ENCODE assay signal across 8 cellular contexts in genomic region chr11:47847892-47848635, GRCh38. TPM values are rescaled to one million over a fixed set of nuclear protein-coding genes. Genes with fewer than 3 reads are reported as not detected.
DNase-seq lines count a peak whose midpoint lies in the region; ATAC-seq, FAIRE-seq and TF ChIP-seq lines count a peak whose summit lies in the region.

A gene with protein sequence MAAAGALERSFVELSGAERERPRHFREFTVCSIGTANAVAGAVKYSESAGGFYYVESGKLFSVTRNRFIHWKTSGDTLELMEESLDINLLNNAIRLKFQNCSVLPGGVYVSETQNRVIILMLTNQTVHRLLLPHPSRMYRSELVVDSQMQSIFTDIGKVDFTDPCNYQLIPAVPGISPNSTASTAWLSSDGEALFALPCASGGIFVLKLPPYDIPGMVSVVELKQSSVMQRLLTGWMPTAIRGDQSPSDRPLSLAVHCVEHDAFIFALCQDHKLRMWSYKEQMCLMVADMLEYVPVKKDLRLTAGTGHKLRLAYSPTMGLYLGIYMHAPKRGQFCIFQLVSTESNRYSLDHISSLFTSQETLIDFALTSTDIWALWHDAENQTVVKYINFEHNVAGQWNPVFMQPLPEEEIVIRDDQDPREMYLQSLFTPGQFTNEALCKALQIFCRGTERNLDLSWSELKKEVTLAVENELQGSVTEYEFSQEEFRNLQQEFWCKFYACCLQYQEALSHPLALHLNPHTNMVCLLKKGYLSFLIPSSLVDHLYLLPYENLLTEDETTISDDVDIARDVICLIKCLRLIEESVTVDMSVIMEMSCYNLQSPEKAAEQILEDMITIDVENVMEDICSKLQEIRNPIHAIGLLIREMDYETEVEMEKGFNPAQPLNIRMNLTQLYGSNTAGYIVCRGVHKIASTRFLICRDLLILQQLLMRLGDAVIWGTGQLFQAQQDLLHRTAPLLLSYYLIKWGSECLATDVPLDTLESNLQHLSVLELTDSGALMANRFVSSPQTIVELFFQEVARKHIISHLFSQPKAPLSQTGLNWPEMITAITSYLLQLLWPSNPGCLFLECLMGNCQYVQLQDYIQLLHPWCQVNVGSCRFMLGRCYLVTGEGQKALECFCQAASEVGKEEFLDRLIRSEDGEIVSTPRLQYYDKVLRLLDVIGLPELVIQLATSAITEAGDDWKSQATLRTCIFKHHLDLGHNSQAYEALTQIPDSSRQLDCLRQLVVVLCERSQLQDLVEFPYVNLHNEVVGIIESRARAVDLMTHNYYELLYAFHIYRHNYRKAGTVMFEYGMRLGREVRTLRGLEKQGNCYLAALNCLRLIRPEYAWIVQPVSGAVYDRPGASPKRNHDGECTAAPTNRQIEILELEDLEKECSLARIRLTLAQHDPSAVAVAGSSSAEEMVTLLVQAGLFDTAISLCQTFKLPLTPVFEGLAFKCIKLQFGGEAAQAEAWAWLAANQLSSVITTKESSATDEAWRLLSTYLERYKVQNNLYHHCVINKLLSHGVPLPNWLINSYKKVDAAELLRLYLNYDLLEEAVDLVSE (N-terminal part only) (minus strand): TSS chr11:47848350. CDS start chr11:47848318, 32 bp downstream.

- H3K36me3 ChIP-seq in K562 (ENCODE audit: control insufficient read depth, insufficient read depth, low read length): peaks cover 41% of the 10 kb centered on the region

- H3K79me2 ChIP-seq in K562 (ENCODE audit: control insufficient read depth, insufficient read depth, low read length): peaks cover 55% of the 10 kb centered on the region

- peak; percentile 58 for FAIRE-seq in K562 (lab: Jason Lieb, UNC)

- peak; percentile 85 for DNase-seq in NCI-H2029 (lab: John Stamatoyannopoulos, UW)
- DNase-seq in UCSD-AML1 (lab: John Stamatoyannopoulos, UW; ENCODE audit: unreplicated experiment): peak; percentile 87
- DNase-seq in K562 (ENCODE audit: extremely low read depth in 1 of 4, low spot score in 3 of 4): peak; percentile 87 to 92 (median 89)
- peak; percentile 14 for DNase-seq in iPS DF 4.7 (ENCODE audit: extremely low read depth, low spot score)
- DNase-seq in sciatic nerve (ENCODE audit: low spot score): peak; percentile 91
- DNase-seq in GF-D8 (lab: John Stamatoyannopoulos, UW): no peak

- H3K4me3 ChIP-seq in K562: peak within 1 kb of the TSS; percentile 77

- peak; percentile 43 for ATAC-seq in GM18519 (IDR thresholded peaks at IDR 0.05; ENCODE audit: low FRiP score, unreplicated experiment)
- ATAC-seq in HG02885 (IDR thresholded peaks at IDR 0.05; ENCODE audit: poor library complexity, unreplicated experiment): peak; percentile 84
- ATAC-seq in K562: peak; percentile 92
- peak; percentile 96 for ATAC-seq in sciatic nerve

- H3K9ac ChIP-seq in K562 (ENCODE audit: insufficient read depth in 1 of 2, low read depth in 2 of 2, low read length in 2 of 2): peak within 1 kb of the TSS; percentile 98 to 100

- no peaks in the 10 kb centered on the region for H3K9me3 ChIP-seq in K562 (replicated peaks; ENCODE audit: control insufficient read depth, insufficient read depth, low read depth, low read length)

- no TSS peak for BruUV-seq in K562 (replicated peaks; lab: Mats Ljungman, UMichigan)

- TF ChIP-seq CTCF in K562 (IDR thresholded peaks at IDR 0.05 in 2 of 3, conservative IDR thresholded peaks at IDR 0.05 in 1 of 3; ENCODE audit: insufficient read depth in 2 of 3, low read depth in 1 of 3, low read length in 3 of 3): no peak

- peak within 1 kb of the TSS; percentile 99 for H3K4me2 ChIP-seq in K562 (ENCODE audit: insufficient read depth, low read length)

- CTCF ChIA-PET in K562 (lab: Yijun Ruan, JAX; ENCODE audit: low intra/inter-chr PET ratio): interaction anchor here (0.6 kb wide), 1 partner anchor 612 kb away, joined by 3 read pairs; no protein-coding TSS in a partner anchor

- peaks cover 6% of the 10 kb centered on the region for H3K9me1 ChIP-seq in K562 (ENCODE audit: control insufficient read depth, insufficient read depth, low read length)

- peaks cover 0 to 20% of the 10 kb centered on the region in 2 experiments; a peak in 4 of 5 replicates for H3K4me1 ChIP-seq in K562 (replicated peaks in 1 of 2; ENCODE audit: control insufficient read depth in 2 of 2, insufficient read depth in 2 of 2, low read length in 2 of 2)

- peak within 1 kb of the TSS; percentile 97 for H3K27ac ChIP-seq in K562 (ENCODE audit: extremely low read depth, low read depth, low read length)

- under 1% methylated on average over 49 of the region's 58 CpGs for WGBS in K562 (ENCODE audit: insufficient coverage, low coverage, missing lambda C conversion rate)

- no peaks in the 10 kb centered on the region for H3K27me3 ChIP-seq in K562 (ENCODE audit: control insufficient read depth in 2 of 2, insufficient read depth in 2 of 2, low read length in 2 of 2)

- in situ Hi-C loops in K562 (cut with MboI): no loop called here

- POLR2A ChIA-PET in K562 (lab: Yijun Ruan, JAX): interaction anchor here (0.5 to 0.8 kb wide), 5 partner anchors 52 to 252 kb away, joined by 3 to 4 read pairs (median 3); no protein-coding TSS in a partner anchor

- intact Hi-C loops in K562 (cut with micrococcal nuclease) (no loop called here), sciatic nerve (cut with DNase I) (loop anchor here (5.0 kb wide), 1 partner anchor 646 kb away; no protein-coding TSS in a partner anchor)

- peak within 1 kb of the TSS; percentile 96 for H2AFZ ChIP-seq in K562 (ENCODE audit: low read depth, low read length)

- peak; percentile 96 for TF ChIP-seq POLR2A in K562 (conservative IDR thresholded peaks at IDR 0.05)

- H4K20me1 ChIP-seq in K562 (replicated peaks; ENCODE audit: control insufficient read depth, insufficient read depth, low read length): 0 out of 2 replicates have a peak, but pooled peaks cover 7% of the 10 kb centered on the region

- no peak for TF ChIP-seq EP300 in K562 (IDR thresholded peaks at IDR 0.05; ENCODE audit: low read length)

- TF ChIP-seq RAD21 in K562 (CRISPR knock-in tag; conservative IDR thresholded peaks at IDR 0.05 in 1 of 2, IDR thresholded peaks at IDR 0.05 in 1 of 2): no peak

TF ChIP-seq in K562, 482 proteins besides CTCF, POLR2A, EP300 and RAD21 (continues in another document):
- no peak for TF ChIP-seq ZFP30 (CRISPR knock-in tag; IDR thresholded peaks at IDR 0.05; ENCODE audit: borderline replicate concordance)
- TF ChIP-seq PHF8 (IDR thresholded peaks at IDR 0.05; ENCODE audit: borderline replicate concordance, low read length): peak; percentile 98
- TF ChIP-seq XRCC4 (IDR thresholded peaks at IDR 0.05; ENCODE audit: extremely low read depth, insufficient read depth, insufficient read length): no peak
- no peak for TF ChIP-seq TSC22D4 (tag; IDR thresholded peaks at IDR 0.05)
- peak; percentile 80 for TF ChIP-seq KAT7 (CRISPR knock-in tag; IDR thresholded peaks at IDR 0.05; ENCODE audit: borderline replicate concordance)
- TF ChIP-seq ZNF217 (CRISPR knock-in tag; IDR thresholded peaks at IDR 0.05): no peak
- no peak for TF ChIP-seq GTF2F1 (IDR thresholded peaks at IDR 0.05; ENCODE audit: low read depth, low read length)
- peak; percentile 85 for TF ChIP-seq CHD1 (IDR thresholded peaks at IDR 0.05; ENCODE audit: low read length)
- no peak; a peak in 1 of 4 replicates for TF ChIP-seq KDM1A (IDR thresholded peaks at IDR 0.05)
- TF ChIP-seq, protein P1, sequence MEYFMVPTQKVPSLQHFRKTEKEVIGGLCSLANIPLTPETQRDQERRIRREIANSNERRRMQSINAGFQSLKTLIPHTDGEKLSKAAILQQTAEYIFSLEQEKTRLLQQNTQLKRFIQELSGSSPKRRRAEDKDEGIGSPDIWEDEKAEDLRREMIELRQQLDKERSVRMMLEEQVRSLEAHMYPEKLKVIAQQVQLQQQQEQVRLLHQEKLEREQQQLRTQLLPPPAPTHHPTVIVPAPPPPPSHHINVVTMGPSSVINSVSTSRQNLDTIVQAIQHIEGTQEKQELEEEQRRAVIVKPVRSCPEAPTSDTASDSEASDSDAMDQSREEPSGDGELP (CRISPR knock-in tag; IDR thresholded peaks at IDR 0.05; ENCODE audit: borderline replicate concordance): peak; percentile 77; the same call in 1 of the 2 replicates
- TF ChIP-seq ZNF551 (CRISPR knock-in tag; IDR thresholded peaks at IDR 0.05): no peak
- no peak for TF ChIP-seq GATAD2B (IDR thresholded peaks at IDR 0.05; ENCODE audit: borderline replicate concordance)
- no peak for TF ChIP-seq GABPB2 (CRISPR knock-in tag; conservative IDR thresholded peaks at IDR 0.05)
- TF ChIP-seq ZNF12 (CRISPR knock-in tag; IDR thresholded peaks at IDR 0.05): peak; percentile 80; the same call in 1 of the 2 replicates
- TF ChIP-seq SRSF7 (optimal IDR thresholded peaks at IDR 0.05; ENCODE audit: low read depth, low read length): no peak

RNA-seq across cellular contexts. Expression of the gene that starts here (rescaled TPM):
- 208 and 361 TPM in 2 replicates for total RNA-seq in K562 (2011; cell fraction: chromatin; rRNA removed; ENCODE audit: low replicate concordance)
- total RNA-seq in K562 (2011; cell fraction: nucleolus; rRNA removed): 99.7 and 113 TPM in 2 replicates
- total RNA-seq in K562 (2011; cell fraction: nucleoplasm; rRNA removed): 163 and 198 TPM in 2 replicates
- total RNA-seq in K562 (2014; rRNA removed) (41.5 and 47.1 TPM in 2 replicates), K562 (2014; rRNA removed; fragmentation: Illumina TruSeq; extraction: Trizol) (77.4 and 89.6 TPM in 2 replicates), K562 (2015; rRNA removed; fragmentation: Illumina TruSeq; extraction: Trizol) (61.5 and 65.0 TPM in 2 replicates), K562 (2021) (77.8 and 81.0 TPM in 2 replicates), sciatic nerve (48.0 TPM)
- polyA plus RNA-seq in K562 (2011; rRNA removed) (82.7 and 112 TPM in 2 replicates), K562 (2014; fragmentation: Illumina TruSeq; extraction: Trizol) (73.7 and 74.2 TPM in 2 replicates), K562 (2014; fragmentation: Nextera tagmentation; extraction: Ambion mirVana) (10 to 100 TPM; 44.5 to 60.2 TPM), K562 (2014; rRNA removed) (53.0 and 54.3 TPM in 2 replicates)
- polyA plus RNA-seq in K562 (2011; cell fraction: cytosol; rRNA removed): 41.7 and 61.1 TPM in 2 replicates
- polyA plus RNA-seq in K562 (2011; cell fraction: nucleus; rRNA removed): 59.8 and 68.8 TPM in 2 replicates
- 39.9 and 56.4 TPM in 2 replicates for polyA plus RNA-seq in K562 (2012)
- 238 and 272 TPM in 2 replicates for polyA minus RNA-seq in K562 (2011; rRNA and poly(A)+ RNA removed)
- polyA minus RNA-seq in K562 (2011; cell fraction: cytosol; rRNA and poly(A)+ RNA removed): 72.9 and 106 TPM in 2 replicates
- 46.6 and 77.9 TPM in 2 replicates for polyA minus RNA-seq in K562 (2011; cell fraction: nucleus; rRNA and poly(A)+ RNA removed)

Comparison
In these comparisons a context has a peak if more than half of its experiments do, and no peak if none do; other contexts are left out.
1. ATAC-seq: peak in every context shown above with its lines; median percentile 96 in sciatic nerve; 92 in K562; 84 in HG02885; 43 in GM18519.